In the genomic region with DNA sequence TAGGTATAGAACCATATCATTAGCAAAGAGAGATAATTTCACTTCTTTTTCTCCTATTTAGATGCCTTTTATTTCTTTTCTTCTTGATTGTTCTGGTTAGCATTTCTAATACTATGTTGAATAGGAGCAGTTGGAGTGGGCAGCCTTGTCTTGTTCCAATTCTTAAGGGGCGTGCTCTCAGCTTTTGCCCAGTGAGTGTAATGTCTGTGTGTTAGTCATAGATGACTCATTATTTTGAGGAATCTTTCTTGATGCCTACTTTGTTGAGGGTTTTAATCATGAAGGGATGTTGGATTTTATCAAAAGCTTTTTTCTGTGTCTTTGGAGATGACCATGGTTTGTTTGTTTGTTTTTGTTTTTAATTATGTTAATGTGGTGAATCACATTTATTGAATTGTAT, we compare ENCODE assay signal across 20 cellular contexts.
A peak's percentile ranks its signal among the peaks of the same experiment; 100 is the strongest.
DNase-seq lines count a peak whose midpoint lies in the region; ATAC-seq and TF ChIP-seq lines count a peak whose summit lies in the region.
"Had no signal": no experiment of that assay in that cellular context is flagged by ENCODE, and none has a peak within 500 bp of the region (broad histone marks: within the 10 kb centered on the region; RNA-seq: fewer than 3 reads in every experiment).

No MANE protein-coding gene starts in this region.

- no peaks in the 10 kb centered on the region for H3K36me3 ChIP-seq in GM23248 (ENCODE audit: low read depth)
- H3K36me3 ChIP-seq: lower lobe of right lung, uterus had no signal

- H3K4me2 ChIP-seq in GM23248 (ENCODE audit: unreplicated experiment): no peak overlapping the region

- no peak for ATAC-seq in HG02970 (IDR thresholded peaks at IDR 0.05; ENCODE audit: low FRiP score, unreplicated experiment)
- ATAC-seq in activated CD4-positive, alpha-beta T cell treated with anti-CD3 and anti-CD28 coated beads for 36 hours: no peak
- ATAC-seq: activated CD8-positive, alpha-beta T cell treated with anti-CD3 and anti-CD28 coated beads for 36 hours; lower lobe of right lung; sciatic nerve; WTC11 had no signal

- H3K36me3 Mint-ChIP-seq in activated CD4-positive, alpha-beta T cell treated with anti-CD3 and anti-CD28 coated beads for 36 hours (ENCODE audit: low read depth): no peaks in the 10 kb centered on the region
- H3K36me3 Mint-ChIP-seq: activated naive CD8-positive, alpha-beta T cell; WTC11 had no signal

- CTCF ChIA-PET in activated CD4-positive, alpha-beta T cell treated with anti-CD3 and anti-CD28 coated beads for 36 hours (lab: Charles Lee): no interaction called here

- H3K27me3 ChIP-seq in GM23248 (replicated peaks; ENCODE audit: insufficient read depth): no peaks in the 10 kb centered on the region
- H3K27me3 ChIP-seq: dorsolateral prefrontal cortex, uterus had no signal

- H3K4me1 ChIP-seq in GM23248 (ENCODE audit: insufficient read depth): no peaks in the 10 kb centered on the region
- H3K4me1 ChIP-seq: lower lobe of right lung, uterus had no signal

- intact Hi-C loops in activated CD4-positive, alpha-beta T cell treated with anti-CD3 and anti-CD28 coated beads for 36 hours (cut with DNase I, micrococcal nuclease): no loop called here

- H3K27ac Mint-ChIP-seq in activated CD4-positive, alpha-beta T cell treated with anti-CD3 and anti-CD28 coated beads for 36 hours: no peak overlapping the region
- H3K27ac Mint-ChIP-seq: activated CD8-positive, alpha-beta T cell treated with anti-CD3 and anti-CD28 coated beads for 36 hours; activated naive CD8-positive, alpha-beta T cell; WTC11 had no signal

- H3K9me3 Mint-ChIP-seq in activated CD4-positive, alpha-beta T cell treated with anti-CD3 and anti-CD28 coated beads for 36 hours (ENCODE audit: low read depth): peaks cover 2% of the 10 kb centered on the region

- no peaks in the 10 kb centered on the region for H3K4me1 Mint-ChIP-seq in activated CD4-positive, alpha-beta T cell treated with anti-CD3 and anti-CD28 coated beads for 36 hours
- H3K4me1 Mint-ChIP-seq: WTC11 had no signal

- 26 to 29% methylated on average over 1 of the region's 1 CpG for WGBS in GM23248 (ENCODE audit: low coverage in 1 of 2, low lambda C conversion rate in 2 of 2, missing lambda C conversion rate in 2 of 2), 2 experiments

- H3K4me3 ChIP-seq in GM23248: no peak overlapping the region
- H3K4me3 ChIP-seq in astrocyte of the spinal cord (ENCODE audit: low read depth, low read length): no peak overlapping the region
- H3K4me3 ChIP-seq in skeletal muscle cell (ENCODE audit: low read depth, low read length): no peak overlapping the region
- H3K4me3 ChIP-seq: dorsolateral prefrontal cortex, lower lobe of right lung, uterus had no signal

- no peaks in the 10 kb centered on the region for H3K9me2 ChIP-seq in GM23248 (ENCODE audit: insufficient read depth)

- H3K9ac ChIP-seq in GM23248: no peak overlapping the region

- H3K27ac ChIP-seq in GM23248: no peak overlapping the region
- H3K27ac ChIP-seq: dorsolateral prefrontal cortex, lower lobe of right lung, uterus had no signal

- no peaks in the 10 kb centered on the region for H3K79me2 ChIP-seq in GM23248 (ENCODE audit: insufficient read depth)

- H2AFZ ChIP-seq in GM23248: no peak overlapping the region

- peak; percentile 7 for DNase-seq in GM23248
- DNase-seq in NCI-H226: peak; percentile 57
- DNase-seq in astrocyte of the spinal cord (ENCODE audit: low read depth, low spot score): peak; percentile 62
- peak; percentile 61 for DNase-seq in skeletal muscle cell (ENCODE audit: low read depth)
- no peak for DNase-seq in ecto neural progenitor cell (ENCODE audit: low spot score)
- no peak for DNase-seq in activated CD4-positive, alpha-beta T cell treated with anti-CD3 and anti-CD28 coated beads for 36 hours
- DNase-seq: activated CD8-positive, alpha-beta T cell treated with anti-CD3 and anti-CD28 coated beads for 36 hours; activated T-cell treated with anti-CD3 and anti-CD28 coated beads, Interleukin-2, amount 50 U/mL, for 48 hours; dorsolateral prefrontal cortex; erythroblast; IMR-90; lower lobe of right lung; NCI-H2029; NCI-H446 treated with DMSO at 0.1 percent for 48 hours; SHP77; uterus had no signal

- no peak overlapping the region for H3K4me3 Mint-ChIP-seq in activated CD4-positive, alpha-beta T cell treated with anti-CD3 and anti-CD28 coated beads for 36 hours
- H3K4me3 Mint-ChIP-seq: activated CD8-positive, alpha-beta T cell treated with anti-CD3 and anti-CD28 coated beads for 36 hours; activated naive CD8-positive, alpha-beta T cell; WTC11 had no signal

- no peak for TF ChIP-seq CTCF in astrocyte of the spinal cord (IDR thresholded peaks at IDR 0.05; ENCODE audit: low read depth, low read length)

- POLR2A ChIA-PET in activated CD4-positive, alpha-beta T cell treated with anti-CD3 and anti-CD28 coated beads for 36 hours (lab: Charles Lee): no interaction called here

- in situ Hi-C loops in GM23248 (cut with MboI): no loop called here
- in situ Hi-C loops in astrocyte of the spinal cord (cut with HindIII; ENCODE audit: low sequenced_read_pairs): no loop called here

- no peaks in the 10 kb centered on the region for H3K27me3 Mint-ChIP-seq in activated CD4-positive, alpha-beta T cell treated with anti-CD3 and anti-CD28 coated beads for 36 hours
- H3K27me3 Mint-ChIP-seq: activated CD8-positive, alpha-beta T cell treated with anti-CD3 and anti-CD28 coated beads for 36 hours; activated naive CD8-positive, alpha-beta T cell had no signal

- no peaks in the 10 kb centered on the region for H3K9me3 ChIP-seq in GM23248 (ENCODE audit: low read depth)
- H3K9me3 ChIP-seq: lower lobe of right lung had no signal

- no peaks in the 10 kb centered on the region for H4K20me1 ChIP-seq in GM23248 (ENCODE audit: insufficient read depth)

- H3F3A ChIP-seq in GM23248 (ENCODE audit: insufficient read depth): no peaks in the 10 kb centered on the region

Comparison
In these comparisons a context has a peak if more than half of its experiments do, and no peak if none do; other contexts are left out.
1. DNase-seq: peak in GM23248 (single experiment), NCI-H226 (single experiment), astrocyte of the spinal cord (single experiment) and skeletal muscle cell (single experiment); none in ecto neural progenitor cell (single experiment) and activated CD4-positive, alpha-beta T cell treated with anti-CD3 and anti-CD28 coated beads for 36 hours (single experiment).